ENCODE assay signal across 8 cellular contexts in the genomic region with DNA sequence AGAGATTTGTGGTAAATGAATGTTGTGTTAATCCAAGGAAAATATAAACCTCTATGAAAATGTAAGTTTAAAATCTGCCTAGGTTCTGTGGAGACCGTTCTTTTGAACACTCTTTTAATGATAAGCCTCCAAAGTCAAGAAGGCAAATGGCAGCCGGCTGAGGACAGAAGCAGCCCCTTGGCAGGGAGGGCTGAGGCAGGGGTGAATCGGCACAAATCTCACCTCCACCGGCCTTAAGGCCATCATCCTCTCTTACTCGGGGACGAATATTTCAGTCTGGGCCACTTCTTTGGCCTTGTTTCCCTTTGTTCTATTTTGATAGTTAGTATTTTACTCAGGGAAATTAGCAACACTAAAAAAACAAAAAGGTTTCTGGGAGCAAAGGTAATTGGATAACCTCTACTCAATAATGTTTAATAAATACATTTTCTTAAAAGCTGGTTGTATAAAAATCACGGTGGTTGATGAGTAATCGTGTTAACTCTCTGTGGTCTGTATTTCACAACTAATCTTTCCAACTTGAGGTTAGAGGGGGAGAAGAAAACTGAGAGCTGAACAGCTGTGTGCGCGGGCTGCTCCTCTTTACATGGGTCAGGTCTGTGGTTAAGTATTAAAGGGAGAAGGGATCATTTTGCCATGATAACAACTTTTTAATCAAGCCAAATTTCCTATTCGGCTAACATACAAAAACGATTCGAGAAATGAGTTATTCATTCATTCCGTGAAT. TPM values are rescaled to one million over a fixed set of nuclear protein-coding genes. Genes with fewer than 3 reads are reported as not detected.
DNase-seq lines count a peak whose midpoint lies in the region; ATAC-seq and FAIRE-seq lines count a peak whose summit lies in the region.

No MANE protein-coding gene starts in this region.

- peak overlapping the region in 1 of 2 donors; percentile 65 for H3K27ac Mint-ChIP-seq in activated naive CD4-positive, alpha-beta T cell treated with anti-CD3 and anti-CD28 coated beads, Interleukin-2, amount 50 U/mL, for 72 hours

- peaks cover 0 to 12% of the 10 kb centered on the region in 2 donors for H3K9me3 Mint-ChIP-seq in activated naive CD4-positive, alpha-beta T cell treated with anti-CD3 and anti-CD28 coated beads, Interleukin-2, amount 50 U/mL, for 72 hours

- ATAC-seq in GM19025 (IDR thresholded peaks at IDR 0.05; ENCODE audit: low read depth, unreplicated experiment): peak; percentile 84
- ATAC-seq in HG03378 (IDR thresholded peaks at IDR 0.05; ENCODE audit: unreplicated experiment): peak; percentile 52
- ATAC-seq in activated naive CD4-positive, alpha-beta T cell treated with anti-CD3 and anti-CD28 coated beads, Interleukin-2, amount 50 U/mL, for 72 hours: peak; percentile 68 to 71

- DNase-seq in A172 (ENCODE audit: low spot score) (peak; percentile 63), urothelium cell line (ENCODE audit: low spot score) (peak; percentile 60), superior temporal gyrus (ENCODE audit: extremely low spot score) (no peak), frontal cortex (ENCODE audit: low spot score in 2 of 2) (no peak), C1 segment of cervical spinal cord (lab: John Stamatoyannopoulos, UW) (no peak)
- no peak for DNase-seq in activated naive CD4-positive, alpha-beta T cell treated with anti-CD3 and anti-CD28 coated beads, Interleukin-2, amount 50 U/mL, for 72 hours (ENCODE audit: low spot score in 2 of 2)

- H3K36me3 Mint-ChIP-seq in activated naive CD4-positive, alpha-beta T cell treated with anti-CD3 and anti-CD28 coated beads, Interleukin-2, amount 50 U/mL, for 72 hours: peaks cover 14 to 17% of the 10 kb centered on the region in 2 donors

- FAIRE-seq in urothelium cell line (lab: Jason Lieb, UNC) (no peak), frontal cortex (lab: Jason Lieb, UNC) (no peak)

RNA-seq across cellular contexts. Expression of gene LGMN, which starts 18.6 kb away (rescaled TPM):
- 13.0 and 21.3 TPM in 2 replicates for total RNA-seq in A172 (2014; rRNA removed; shearing (Covaris generic))
- total RNA-seq in activated naive CD4-positive, alpha-beta T cell treated with anti-CD3 and anti-CD28 coated beads, Interleukin-2, amount 50 U/mL, for 72 hours: 1 to 10 TPM; 1.2 to 3.8 TPM
- 28.9 TPM for total RNA-seq in frontal cortex

Comparison
In these comparisons a context has a peak if more than half of its experiments do, and no peak if none do; other contexts are left out.
1. DNase-seq: peak in A172 (single experiment) and urothelium cell line (single experiment); none in activated naive CD4-positive, alpha-beta T cell treated with anti-CD3 and anti-CD28 coated beads, Interleukin-2, amount 50 U/mL, for 72 hours (0 of 2), superior temporal gyrus (single experiment), frontal cortex (0 of 2) and C1 segment of cervical spinal cord (0 of 14).
2. Peak in every context shown above with its lines, with median percentiles within 50 percentile points of each other: ATAC-seq.